In the genomic region with DNA sequence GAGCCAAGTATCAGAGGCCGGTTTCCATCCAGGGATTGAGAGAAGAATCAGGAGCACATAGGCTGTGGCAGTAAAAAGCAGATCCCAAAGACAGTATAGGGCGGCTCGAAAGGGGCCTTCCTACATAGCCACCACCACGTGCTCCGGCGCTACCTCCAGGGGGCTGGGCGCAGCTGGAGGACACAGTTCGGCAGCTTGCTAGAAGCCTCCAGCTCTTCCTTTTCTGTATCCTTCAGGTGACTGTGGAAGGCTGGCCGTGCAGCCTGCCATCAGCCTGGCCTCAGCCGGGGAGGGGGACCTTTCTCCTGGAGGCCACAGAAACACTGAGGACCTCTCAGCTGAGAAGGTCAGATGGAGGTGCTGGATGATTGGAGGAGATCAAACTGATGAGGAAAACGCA, we compare ENCODE assay signal across 16 cellular contexts.
DNase-seq lines count a peak whose midpoint lies in the region; ATAC-seq, FAIRE-seq and TF ChIP-seq lines count a peak whose summit lies in the region.
"Had no signal": no experiment of that assay in that cellular context is flagged by ENCODE, and none has a peak within 500 bp of the region (broad histone marks: within the 10 kb centered on the region; RNA-seq: fewer than 3 reads in every experiment).

No MANE protein-coding gene starts in this region.

- H3K23ac ChIP-seq in IMR-90 (ENCODE audit: low read depth, low read length) (no peak overlapping the region), H1 (ENCODE audit: insufficient read length) (no peak overlapping the region)

- H3K9me1 ChIP-seq in IMR-90 (ENCODE audit: insufficient read depth, low read length) = peaks cover under 1% of the 10 kb centered on the region; the same call in 1 of the 2 replicates

- H3K36me3 ChIP-seq in IMR-90 (ENCODE audit: control insufficient read depth, insufficient read depth, low read length) = no peaks in the 10 kb centered on the region
- H3K36me3 ChIP-seq in H1 (ENCODE audit: control insufficient read depth in 2 of 4, insufficient read depth in 4 of 4, low read length in 3 of 4) = no peaks in the 10 kb centered on the region
- H3K36me3 ChIP-seq in pancreas = no peaks in the 10 kb centered on the region
- H3K36me3 ChIP-seq: SJCRH30 had no signal

- H3K14ac ChIP-seq in IMR-90 (replicated peaks; ENCODE audit: low read depth, low read length) (no peak overlapping the region), H1 (ENCODE audit: insufficient read length) (no peak overlapping the region)

- H2AFZ ChIP-seq in IMR-90 (replicated peaks; ENCODE audit: low read length, poor library complexity) (no peak overlapping the region), H1 (ENCODE audit: low read length) (no peak overlapping the region)

- H3K4me1 ChIP-seq in IMR-90 (ENCODE audit: control insufficient read depth, insufficient read depth, low read length) = peaks cover 15% of the 10 kb centered on the region
- no peaks in the 10 kb centered on the region; a peak in 1 of 7 replicates for H3K4me1 ChIP-seq in H1 (replicated peaks in 1 of 4; ENCODE audit: control insufficient read depth in 3 of 4, insufficient read depth in 4 of 4, low read length in 3 of 4)
- H3K4me1 ChIP-seq in pancreas = peaks cover 18 to 33% (median 24%) of the 10 kb centered on the region in 3 donors
- H3K4me1 ChIP-seq: SJCRH30 had no signal

- ATAC-seq in IMR-90 (ENCODE audit: low read depth) (no peak), pancreas (no peak), HG02852 (IDR thresholded peaks at IDR 0.05; ENCODE audit: unreplicated experiment) (no peak)

- FAIRE-seq in H1 (lab: Jason Lieb, UNC) (no peak), pancreas (lab: Jason Lieb, UNC) (no peak)

- peaks cover 2% of the 10 kb centered on the region; the same call in 1 of the 2 replicates for H3K23me2 ChIP-seq in H1 (ENCODE audit: low read depth, low read length)

- TF ChIP-seq EP300 in H1 (IDR thresholded peaks at IDR 0.05; ENCODE audit: borderline replicate concordance in 1 of 2, low read depth in 2 of 2, low read length in 2 of 2) = no peak

- TF ChIP-seq CTCF in C4-2B (conservative IDR thresholded peaks at IDR 0.05) (no peak), IMR-90 (conservative IDR thresholded peaks at IDR 0.05; ENCODE audit: low read depth, low read length) (no peak), H1 (IDR thresholded peaks at IDR 0.05; ENCODE audit: control extremely low read depth in 1 of 3, insufficient read depth in 1 of 3, low read depth in 1 of 3, low read length in 3 of 3) (no peak), pancreas (IDR thresholded peaks at IDR 0.05) (no peak)

- no CpG with 5 or more reads among the region's 11 CpGs for WGBS in IMR-90 (ENCODE audit: extremely low coverage in 2 of 2, insufficient read length in 1 of 2), 2 experiments
- 75% methylated on average over 11 of the region's 11 CpGs; no CpG with 5 or more reads in 1 of the 2 experiments for WGBS in H1 (ENCODE audit: extremely low coverage in 1 of 2, insufficient coverage in 1 of 2, insufficient read length in 1 of 2, insufficient replicate concordance in 2 of 2, low coverage in 1 of 2, low lambda C conversion rate in 2 of 2, missing lambda C conversion rate in 1 of 2), 2 experiments
- 90 to 92% methylated on average over 11 of the region's 11 CpGs for WGBS in pancreas, 2 donors

- TF ChIP-seq RAD21 in IMR-90 (IDR thresholded peaks at IDR 0.05; ENCODE audit: low read length) = no peak
- TF ChIP-seq RAD21 in H1 (IDR thresholded peaks at IDR 0.05 in 1 of 2, conservative IDR thresholded peaks at IDR 0.05 in 1 of 2; ENCODE audit: low read depth in 2 of 2, low read length in 2 of 2) = no peak

- H2BK12ac ChIP-seq in H1 (ENCODE audit: low read depth, low read length) = no peak overlapping the region

- peak overlapping the region; percentile 68; the same call in 1 of the 2 replicates for H3K18ac ChIP-seq in IMR-90 (ENCODE audit: low read depth, low read length)
- no peak overlapping the region for H3K18ac ChIP-seq in H1 (ENCODE audit: extremely low read depth, low read length)

- H4K91ac ChIP-seq in IMR-90 (ENCODE audit: insufficient read depth, low read depth, low read length) (peak overlapping the region; percentile 81; the same call in 1 of the 2 replicates), H1 (replicated peaks; ENCODE audit: insufficient read length, low read length) (no peak overlapping the region)

- in situ Hi-C loops in IMR-90 (cut with MboI; ENCODE audit: low sequenced_read_pairs) = no loop called here

- H4K20me1 ChIP-seq in IMR-90 (ENCODE audit: insufficient read depth, low read length) (no peaks in the 10 kb centered on the region), H1 (replicated peaks in 1 of 2; ENCODE audit: control insufficient read depth in 1 of 2, insufficient read depth in 2 of 2, low read length in 2 of 2) (peaks cover 0 to 2% of the 10 kb centered on the region in 2 experiments)

- H3K27me3 ChIP-seq in IMR-90 (ENCODE audit: control insufficient read depth, insufficient read depth, low read length) = peaks cover 6% of the 10 kb centered on the region; the same call in 1 of the 2 replicates
- peaks cover 4 to 25% (median 19%) of the 10 kb centered on the region in 4 experiments for H3K27me3 ChIP-seq in H1 (replicated peaks in 1 of 4; ENCODE audit: control insufficient read depth in 3 of 4, extremely low read depth in 1 of 4, insufficient read depth in 3 of 4, low read length in 3 of 4)
- no peaks in the 10 kb centered on the region for H3K27me3 ChIP-seq in pancreas
- H3K27me3 ChIP-seq: SJCRH30 had no signal

- TF ChIP-seq POLR2A in IMR-90 (IDR thresholded peaks at IDR 0.05; ENCODE audit: low read depth, low read length) = no peak
- TF ChIP-seq POLR2A in H1 (IDR thresholded peaks at IDR 0.05; ENCODE audit: control extremely low read depth in 1 of 2, low read depth in 2 of 2, low read length in 2 of 2) = no peak

- no TSS peak for BruUV-seq in IMR-90 (replicated peaks; lab: Mats Ljungman, UMichigan)

- no peak overlapping the region for H3K9ac ChIP-seq in IMR-90 (ENCODE audit: low read depth, low read length)
- H3K9ac ChIP-seq in H1 (replicated peaks in 1 of 4; ENCODE audit: extremely low read depth in 1 of 4, low read depth in 3 of 4, low read length in 3 of 4) = no peak overlapping the region

- H3K4me3 ChIP-seq in IMR-90 (ENCODE audit: insufficient read depth, low read depth, low read length) = no peak overlapping the region
- H3K4me3 ChIP-seq in H1 (ENCODE audit: extremely low read depth in 1 of 4, insufficient read depth in 2 of 4, low read depth in 3 of 4, low read length in 4 of 4) = no peak overlapping the region
- no peak overlapping the region for H3K4me3 ChIP-seq in pancreas
- H3K4me3 ChIP-seq: SJCRH30 had no signal

- peak overlapping the region; percentile 33 for H2AK9ac ChIP-seq in IMR-90 (replicated peaks; ENCODE audit: low read depth, low read length, poor library complexity)

- no peaks in the 10 kb centered on the region for H3K9me3 ChIP-seq in IMR-90 (ENCODE audit: control insufficient read depth, insufficient read depth, low read length)
- no peaks in the 10 kb centered on the region for H3K9me3 ChIP-seq in H1 (ENCODE audit: insufficient read depth in 2 of 2, low read depth in 1 of 2, low read length in 1 of 2)
- no peaks in the 10 kb centered on the region for H3K9me3 ChIP-seq in pancreas
- H3K9me3 ChIP-seq: SJCRH30 had no signal

- H3K4ac ChIP-seq in IMR-90 (ENCODE audit: low read depth, low read length) (peak overlapping the region; percentile 59; the same call in 1 of the 2 replicates), H1 (replicated peaks; ENCODE audit: insufficient read length, low read depth, low read length) (no peak overlapping the region)

- H2BK20ac ChIP-seq in IMR-90 (ENCODE audit: low read depth, low read length) (peak overlapping the region; percentile 51; the same call in 1 of the 2 replicates), H1 (ENCODE audit: low read length) (0 out of 2 replicates have a peak overlapping the region, but pooled peaks have one; percentile 51)

- intact Hi-C loops in IMR-90 (cut with micrococcal nuclease) (no loop called here), pancreas (cut with DNase I) (no loop called here)

- H3K56ac ChIP-seq in IMR-90 (ENCODE audit: extremely low read depth, insufficient read depth, low read length) (no peak overlapping the region), H1 (replicated peaks; ENCODE audit: insufficient read length, low read depth, low read length) (no peak overlapping the region)

- H2BK15ac ChIP-seq in IMR-90 (ENCODE audit: low read depth, low read length) (peak overlapping the region; percentile 65; the same call in 2 of the 3 replicates), H1 (ENCODE audit: low read length) (no peak overlapping the region)

- H2AK5ac ChIP-seq in IMR-90 (ENCODE audit: low read depth, low read length) (peak overlapping the region; percentile 52), H1 (ENCODE audit: low read depth, low read length) (no peak overlapping the region)

- dilution Hi-C loops in IMR-90 (cut with HindIII; ENCODE audit: low sequenced_read_pairs, unreplicated experiment) = no loop called here

- peak overlapping the region in 1 of 2 experiments; percentile 29; a peak in 2 of 4 replicates for H4K8ac ChIP-seq in IMR-90 (ENCODE audit: low read depth in 2 of 2, low read length in 2 of 2)
- no peak overlapping the region for H4K8ac ChIP-seq in H1 (ENCODE audit: extremely low read depth, insufficient read depth, low read length)

- peak overlapping the region; percentile 51; the same call in 1 of the 2 replicates for H2BK120ac ChIP-seq in IMR-90 (ENCODE audit: low read depth, low read length)
- no peak overlapping the region for H2BK120ac ChIP-seq in H1 (replicated peaks; ENCODE audit: low read depth, low read length)

- DNase-seq in IMR-90 = no peak
- DNase-seq in H1 (ENCODE audit: low read depth in 1 of 2, low spot score in 2 of 2) = no peak
- no peak for DNase-seq in pancreas
- no peak for DNase-seq in AG08395 (ENCODE audit: low spot score)
- DNase-seq in kidney glomerular epithelial cell (lab: John Stamatoyannopoulos, UW) = no peak
- DNase-seq in NCI-H748 (lab: John Stamatoyannopoulos, UW; ENCODE audit: unreplicated experiment) = no peak
- DNase-seq: KG1, NCI-H1092, NCI-H1694 treated with DMSO at 0.1 percent for 48 hours, NCI-H345, NCI-H526 treated with DMSO at 0.1 percent for 48 hours, SJCRH30, SW 1271 had no signal

- H3K79me1 ChIP-seq in IMR-90 (ENCODE audit: low read depth in 1 of 2, low read length in 2 of 2) = no peaks in the 10 kb centered on the region
- H3K79me1 ChIP-seq in H1 (ENCODE audit: low read depth, low read length) = no peaks in the 10 kb centered on the region

- CTCF ChIA-PET in IMR-90 (lab: Yijun Ruan, JAX) (no interaction called here), H1 (lab: Charles Lee; ENCODE audit: partially characterized antibody) (interaction anchor here (0.8 to 5.6 kb wide), 38 partner anchors 8 to 498 kb away, joined by 3 to 38 read pairs (median 5); no protein-coding TSS in a partner anchor)

- H3K79me2 ChIP-seq in H1 (ENCODE audit: control insufficient read depth in 1 of 2, insufficient read depth in 2 of 2, low read length in 2 of 2) = no peaks in the 10 kb centered on the region

- POLR2A ChIA-PET in IMR-90 (lab: Charles Lee; ENCODE audit: unreplicated experiment) (no interaction called here), H1 (lab: Charles Lee; ENCODE audit: partially characterized antibody) (no interaction called here)

- H4K5ac ChIP-seq in IMR-90 (ENCODE audit: low read depth, low read length) (peak overlapping the region; percentile 74), H1 (ENCODE audit: insufficient read length, low read depth, low read length) (no peak overlapping the region)

- peak overlapping the region; percentile 75 for H3K27ac ChIP-seq in C4-2B
- H3K27ac ChIP-seq in IMR-90 (ENCODE audit: insufficient read depth, low read length) = no peak overlapping the region
- no peak overlapping the region for H3K27ac ChIP-seq in H1 (ENCODE audit: low read depth, low read length)
- peak overlapping the region; percentile 58 to 77 (median 67) for H3K27ac ChIP-seq in pancreas
- H3K27ac ChIP-seq: HL-60, SJCRH30 had no signal

- no peak overlapping the region for H3K4me2 ChIP-seq in IMR-90 (ENCODE audit: low read depth, low read length)
- no peak overlapping the region for H3K4me2 ChIP-seq in H1 (ENCODE audit: insufficient read depth in 1 of 2, low read depth in 2 of 2, low read length in 2 of 2)

- no peak overlapping the region for H2BK5ac ChIP-seq in IMR-90 (ENCODE audit: low read depth, low read length, poor library complexity, severe bottlenecking)
- no peak overlapping the region for H2BK5ac ChIP-seq in H1 (ENCODE audit: low read depth, low read length)

Comparison
In these comparisons a context has a peak if more than half of its experiments do, and no peak if none do; other contexts are left out.
1. H3K27ac ChIP-seq: peak in C4-2B (single experiment) and pancreas (4 of 4); none in IMR-90 (single experiment) and H1 (single experiment).